In genomic region chr16:87387942-87388817, GRCh38 we compare ENCODE assay signal across 1 cellular context.
A peak's percentile ranks its signal among the peaks of the same experiment; 100 is the strongest.
TF ChIP-seq lines count a peak whose summit lies in the region.

No MANE protein-coding gene starts in this region.

TF ChIP-seq in K562, 482 proteins besides CTCF, POLR2A, EP300 and RAD21 (continued from another document):
- TF ChIP-seq, protein P1, sequence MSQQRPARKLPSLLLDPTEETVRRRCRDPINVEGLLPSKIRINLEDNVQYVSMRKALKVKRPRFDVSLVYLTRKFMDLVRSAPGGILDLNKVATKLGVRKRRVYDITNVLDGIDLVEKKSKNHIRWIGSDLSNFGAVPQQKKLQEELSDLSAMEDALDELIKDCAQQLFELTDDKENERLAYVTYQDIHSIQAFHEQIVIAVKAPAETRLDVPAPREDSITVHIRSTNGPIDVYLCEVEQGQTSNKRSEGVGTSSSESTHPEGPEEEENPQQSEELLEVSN (IDR thresholded peaks at IDR 0.05; ENCODE audit: borderline replicate concordance in 1 of 2, extremely low read depth in 1 of 2, insufficient read depth in 1 of 2, insufficient read length in 1 of 2, low read depth in 1 of 2, low read length in 1 of 2, poor library complexity in 1 of 2, severe bottlenecking in 1 of 2) = peak in 1 of 2 experiments; percentile 66
- TF ChIP-seq EP400 (IDR thresholded peaks at IDR 0.05) (peak; percentile 90), SMAD3 (CRISPR knock-in tag; conservative IDR thresholded peaks at IDR 0.05) (peak; percentile 84), ZFP36 (IDR thresholded peaks at IDR 0.05; ENCODE audit: low read depth, low read length, partially characterized antibody) (no peak), NR2C1 (IDR thresholded peaks at IDR 0.05) (peak; percentile 86), NR2C1 (tag; IDR thresholded peaks at IDR 0.05) (peak; percentile 87), THAP12 (CRISPR knock-in tag; IDR thresholded peaks at IDR 0.05) (peak; percentile 45; the same call in 1 of the 2 replicates), ZNF311 (CRISPR knock-in tag; IDR thresholded peaks at IDR 0.05) (peak; percentile 93), NCOA2 (IDR thresholded peaks at IDR 0.05; ENCODE audit: partially characterized antibody in 2 of 2) (no peak), HLTF (IDR thresholded peaks at IDR 0.05) (no peak), CREB1 (IDR thresholded peaks at IDR 0.05) (peak; percentile 90), CREB1 (CRISPR knock-in tag; IDR thresholded peaks at IDR 0.05) (peak; percentile 87), ZNF282 (CRISPR knock-in tag; IDR thresholded peaks at IDR 0.05) (no peak), SLC30A9 (CRISPR knock-in tag; IDR thresholded peaks at IDR 0.05) (no peak), POLR2B (IDR thresholded peaks at IDR 0.05; ENCODE audit: low read depth, partially characterized antibody) (peak; percentile 57), RAD51 (IDR thresholded peaks at IDR 0.05; ENCODE audit: borderline replicate concordance, low read depth) (peak; percentile 88), ZNF12 (CRISPR knock-in tag; IDR thresholded peaks at IDR 0.05) (no peak), TAF1 (IDR thresholded peaks at IDR 0.05; ENCODE audit: control insufficient read depth, extremely low read depth, insufficient read depth, low read length, severe bottlenecking) (peak; percentile 51)
- TF ChIP-seq, protein P2, sequence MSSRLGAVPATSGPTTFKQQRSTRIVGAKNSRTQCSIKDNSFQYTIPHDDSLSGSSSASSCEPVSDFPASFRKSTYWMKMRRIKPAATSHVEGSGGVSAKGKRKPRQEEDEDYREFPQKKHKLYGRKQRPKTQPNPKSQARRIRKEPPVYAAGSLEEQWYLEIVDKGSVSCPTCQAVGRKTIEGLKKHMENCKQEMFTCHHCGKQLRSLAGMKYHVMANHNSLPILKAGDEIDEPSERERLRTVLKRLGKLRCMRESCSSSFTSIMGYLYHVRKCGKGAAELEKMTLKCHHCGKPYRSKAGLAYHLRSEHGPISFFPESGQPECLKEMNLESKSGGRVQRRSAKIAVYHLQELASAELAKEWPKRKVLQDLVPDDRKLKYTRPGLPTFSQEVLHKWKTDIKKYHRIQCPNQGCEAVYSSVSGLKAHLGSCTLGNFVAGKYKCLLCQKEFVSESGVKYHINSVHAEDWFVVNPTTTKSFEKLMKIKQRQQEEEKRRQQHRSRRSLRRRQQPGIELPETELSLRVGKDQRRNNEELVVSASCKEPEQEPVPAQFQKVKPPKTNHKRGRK (tag; IDR thresholded peaks at IDR 0.05) = no peak; the same call in 1 of the 2 replicates
- TF ChIP-seq, protein P3, sequence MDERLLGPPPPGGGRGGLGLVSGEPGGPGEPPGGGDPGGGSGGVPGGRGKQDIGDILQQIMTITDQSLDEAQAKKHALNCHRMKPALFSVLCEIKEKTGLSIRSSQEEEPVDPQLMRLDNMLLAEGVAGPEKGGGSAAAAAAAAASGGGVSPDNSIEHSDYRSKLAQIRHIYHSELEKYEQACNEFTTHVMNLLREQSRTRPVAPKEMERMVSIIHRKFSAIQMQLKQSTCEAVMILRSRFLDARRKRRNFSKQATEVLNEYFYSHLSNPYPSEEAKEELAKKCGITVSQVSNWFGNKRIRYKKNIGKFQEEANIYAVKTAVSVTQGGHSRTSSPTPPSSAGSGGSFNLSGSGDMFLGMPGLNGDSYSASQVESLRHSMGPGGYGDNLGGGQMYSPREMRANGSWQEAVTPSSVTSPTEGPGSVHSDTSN (CRISPR knock-in tag; IDR thresholded peaks at IDR 0.05; ENCODE audit: low read depth) = peak; percentile 74
- TF ChIP-seq, protein P3 (tag; conservative IDR thresholded peaks at IDR 0.05; ENCODE audit: low read depth) = peak; percentile 100
- TF ChIP-seq, protein P4, sequence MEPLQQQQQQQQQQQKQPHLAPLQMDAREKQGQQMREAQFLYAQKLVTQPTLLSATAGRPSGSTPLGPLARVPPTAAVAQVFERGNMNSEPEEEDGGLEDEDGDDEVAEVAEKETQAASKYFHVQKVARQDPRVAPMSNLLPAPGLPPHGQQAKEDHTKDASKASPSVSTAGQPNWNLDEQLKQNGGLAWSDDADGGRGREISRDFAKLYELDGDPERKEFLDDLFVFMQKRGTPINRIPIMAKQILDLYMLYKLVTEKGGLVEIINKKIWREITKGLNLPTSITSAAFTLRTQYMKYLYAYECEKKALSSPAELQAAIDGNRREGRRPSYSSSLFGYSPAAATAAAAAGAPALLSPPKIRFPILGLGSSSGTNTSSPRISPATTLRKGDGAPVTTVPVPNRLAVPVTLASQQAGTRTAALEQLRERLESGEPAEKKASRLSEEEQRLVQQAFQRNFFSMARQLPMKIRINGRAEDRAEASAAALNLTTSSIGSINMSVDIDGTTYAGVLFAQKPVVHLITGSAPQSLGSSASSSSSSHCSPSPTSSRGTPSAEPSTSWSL (CRISPR knock-in tag; IDR thresholded peaks at IDR 0.05; ENCODE audit: borderline replicate concordance) = no peak
TF ChIP-seq in K562: peak in this region for 193.
